In genomic region chr16:55502801-55503366, GRCh38 we compare ENCODE assay signal across 8 cellular contexts. TPM values are rescaled to one million over a fixed set of nuclear protein-coding genes. Genes with fewer than 3 reads are reported as not detected.
DNase-seq lines count a peak whose midpoint lies in the region; ATAC-seq and TF ChIP-seq lines count a peak whose summit lies in the region.

No MANE protein-coding gene starts in this region.

- CTCF ChIA-PET in WTC11 (lab: Charles Lee), result interaction anchor here (1.6 to 3.0 kb wide), 11 partner anchors 7 to 204 kb away, joined by 3 to 62 read pairs (median 13); partner anchors contain the start of gene MMP2

- H3K36me3 Mint-ChIP-seq in HFFc6 (ENCODE audit: low read depth) (peaks cover 44% of the 10 kb centered on the region), WTC11 (peaks cover 11% of the 10 kb centered on the region; the same call in 1 of the 2 replicates)
- peaks cover 0 to 5% of the 10 kb centered on the region in 2 donors for H3K36me3 Mint-ChIP-seq in activated naive CD4-positive, alpha-beta T cell treated with anti-CD3 and anti-CD28 coated beads, Interleukin-2, amount 50 U/mL, for 72 hours

- peaks cover 0 to 42% of the 10 kb centered on the region in 2 donors for H3K4me1 ChIP-seq in right atrium auricular region

- H3K36me3 ChIP-seq in right atrium auricular region, result peaks cover under 1% of the 10 kb centered on the region

- H3K4me1 Mint-ChIP-seq in HFFc6 (ENCODE audit: low read depth) (peaks cover 60% of the 10 kb centered on the region), WTC11 (peaks cover 8% of the 10 kb centered on the region)

- DNase-seq in HFFc6 (no peak), WTC11 (ENCODE audit: low spot score) (no peak), right atrium auricular region (ENCODE audit: low spot score) (peak; percentile 87), skeletal muscle cell (ENCODE audit: low read depth) (peak; percentile 90)
- DNase-seq in activated naive CD4-positive, alpha-beta T cell treated with anti-CD3 and anti-CD28 coated beads, Interleukin-2, amount 50 U/mL, for 72 hours (ENCODE audit: low spot score in 2 of 2), result no peak

- TF ChIP-seq CTCF in HFFc6 (IDR thresholded peaks at IDR 0.05), result peak; percentile 8; the same call in 1 of the 2 replicates
- TF ChIP-seq CTCF in WTC11 (IDR thresholded peaks at IDR 0.05), result no peak
- TF ChIP-seq CTCF in right atrium auricular region (IDR thresholded peaks at IDR 0.05), result peak in 1 of 2 donors; percentile 36

- ATAC-seq in WTC11 (peak; percentile 69), HG02610 (IDR thresholded peaks at IDR 0.05; ENCODE audit: unreplicated experiment) (no peak), GM18502 (IDR thresholded peaks at IDR 0.05; ENCODE audit: poor library complexity, unreplicated experiment) (no peak), GM21786 (IDR thresholded peaks at IDR 0.05; ENCODE audit: unreplicated experiment) (no peak)
- ATAC-seq in activated naive CD4-positive, alpha-beta T cell treated with anti-CD3 and anti-CD28 coated beads, Interleukin-2, amount 50 U/mL, for 72 hours, result no peak

- no peak overlapping the region for H3K4me3 Mint-ChIP-seq in HFFc6
- H3K4me3 Mint-ChIP-seq in WTC11, result no peak overlapping the region

- POLR2A ChIA-PET in WTC11 (lab: Charles Lee), result no interaction called here

- H3K27ac ChIP-seq in right atrium auricular region, result peak overlapping the region; percentile 29 to 54

- H3K4me3 ChIP-seq in right atrium auricular region, result no peak overlapping the region
- no peak overlapping the region for H3K4me3 ChIP-seq in skeletal muscle cell (ENCODE audit: low read depth, low read length)

- H3K9me3 Mint-ChIP-seq in HFFc6 (no peaks in the 10 kb centered on the region), WTC11 (no peaks in the 10 kb centered on the region)
- H3K9me3 Mint-ChIP-seq in activated naive CD4-positive, alpha-beta T cell treated with anti-CD3 and anti-CD28 coated beads, Interleukin-2, amount 50 U/mL, for 72 hours, result no peaks in the 10 kb centered on the region

- no peaks in the 10 kb centered on the region for H3K9me3 ChIP-seq in right atrium auricular region

- no peaks in the 10 kb centered on the region for H3K27me3 ChIP-seq in right atrium auricular region

- H3K27me3 Mint-ChIP-seq in HFFc6 (ENCODE audit: insufficient read depth) (no peaks in the 10 kb centered on the region; the same call in 1 of the 2 replicates), WTC11 (ENCODE audit: low read depth) (no peaks in the 10 kb centered on the region)

- H3K27ac Mint-ChIP-seq in HFFc6 (peak overlapping the region; percentile 51), WTC11 (no peak overlapping the region)
- H3K27ac Mint-ChIP-seq in activated naive CD4-positive, alpha-beta T cell treated with anti-CD3 and anti-CD28 coated beads, Interleukin-2, amount 50 U/mL, for 72 hours, result no peak overlapping the region

TF ChIP-seq in WTC11, 78 proteins besides CTCF, POLR2A, EP300 and RAD21 (continues in another document):
- TF ChIP-seq PREB (CRISPR knock-in tag; IDR thresholded peaks at IDR 0.05; ENCODE audit: borderline replicate concordance) (no peak), ESRRA (CRISPR knock-in tag; IDR thresholded peaks at IDR 0.05; ENCODE audit: borderline replicate concordance) (no peak), ARID4B (CRISPR knock-in tag; IDR thresholded peaks at IDR 0.05; ENCODE audit: borderline replicate concordance) (no peak), USF2 (CRISPR knock-in tag; IDR thresholded peaks at IDR 0.05) (no peak), FOXK1 (CRISPR knock-in tag; IDR thresholded peaks at IDR 0.05) (no peak), ZNF219 (CRISPR knock-in tag; IDR thresholded peaks at IDR 0.05; ENCODE audit: borderline replicate concordance) (no peak), AR (CRISPR knock-in tag; IDR thresholded peaks at IDR 0.05) (no peak)

RNA-seq across cellular contexts. Expression of gene LPCAT2, which starts 6.0 kb away (rescaled TPM):
- total RNA-seq in HFFc6 (2021; fragmentation: NEBNext Ultra II Directional; extraction: Animal tissue kit (Norgen Biotek cat#: 25700)), result 10 to 100 TPM; 22.3 to 36.1 (median 27.5) TPM
- total RNA-seq in WTC11 (2021) (5.8 to 7.1 TPM (median 7.0 TPM) in 3 replicates), right atrium auricular region (1 to 10 TPM; 5.0 to 9.9 TPM)
- 1 to 10 TPM in 1 of 2 donors, under 1 TPM in 1; 0.30 to 3.0 TPM for total RNA-seq in activated naive CD4-positive, alpha-beta T cell treated with anti-CD3 and anti-CD28 coated beads, Interleukin-2, amount 50 U/mL, for 72 hours

RNA-seq across cellular contexts. Expression of gene MMP2, which starts 23.9 kb away (rescaled TPM):
- total RNA-seq in HFFc6 (2021; fragmentation: NEBNext Ultra II Directional; extraction: Animal tissue kit (Norgen Biotek cat#: 25700)), result 100 to 1,000 TPM; 446 to 563 (median 511) TPM
- total RNA-seq in WTC11 (2021), result 51.5 to 61.3 TPM (median 55.8 TPM) in 3 replicates
- 100 to 1,000 TPM; 131 to 136 TPM for total RNA-seq in right atrium auricular region
- not detected for total RNA-seq in activated naive CD4-positive, alpha-beta T cell treated with anti-CD3 and anti-CD28 coated beads, Interleukin-2, amount 50 U/mL, for 72 hours

Comparison
In these comparisons a context has a peak if more than half of its experiments do, and no peak if none do; other contexts are left out.
1. DNase-seq: peak in right atrium auricular region (single experiment) and skeletal muscle cell (single experiment); none in HFFc6 (single experiment), WTC11 (single experiment) and activated naive CD4-positive, alpha-beta T cell treated with anti-CD3 and anti-CD28 coated beads, Interleukin-2, amount 50 U/mL, for 72 hours (0 of 2).
2. RNA of gene MMP2, which starts 23.9 kb away (total RNA-seq): 446 to 563 TPM in HFFc6, 131 to 136 TPM in right atrium auricular region and 51.5 to 61.3 TPM in WTC11; not detected in activated naive CD4-positive, alpha-beta T cell treated with anti-CD3 and anti-CD28 coated beads, Interleukin-2, amount 50 U/mL, for 72 hours; every median in the first group is over 10 times any median in the second.